2 cellular contexts compared by ENCODE assay signal in the genomic region with DNA sequence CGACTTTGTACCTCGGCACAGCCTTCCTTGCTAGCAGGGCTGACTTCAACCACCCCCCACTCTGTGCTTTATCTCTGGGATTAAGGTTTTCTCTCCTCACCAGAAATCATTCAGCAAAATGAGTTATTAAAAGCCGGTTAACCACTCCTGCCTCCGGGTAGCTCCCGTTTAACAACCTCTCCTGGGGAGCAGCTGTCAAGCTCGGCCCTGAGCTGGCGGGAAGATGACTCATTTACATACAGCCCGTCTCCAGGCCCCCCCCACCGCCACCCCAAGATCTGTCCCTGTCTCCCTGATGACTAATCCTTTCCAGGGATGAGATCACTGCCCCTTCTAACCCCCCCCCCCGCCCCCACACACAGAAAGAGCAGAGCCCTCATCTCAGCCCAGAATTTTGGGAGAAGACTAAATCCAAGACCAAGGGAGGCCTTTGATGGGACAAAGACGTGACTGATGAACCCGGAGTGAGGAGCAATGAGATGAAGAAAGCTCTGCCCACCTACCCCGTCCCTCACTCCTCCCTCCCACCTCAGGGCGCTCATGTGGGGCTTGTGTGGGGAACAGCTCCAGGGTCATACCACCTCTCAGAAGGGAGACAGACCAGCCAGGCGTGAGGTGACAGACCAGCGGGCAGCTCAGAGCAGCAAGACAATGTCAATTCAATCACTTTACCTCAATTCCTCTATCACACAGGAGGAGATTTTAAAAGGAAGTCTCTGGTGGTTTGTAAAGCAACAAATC.
TF ChIP-seq lines count a peak whose summit lies in the region.

No MANE protein-coding gene starts in this region.

TF ChIP-seq in K562, 482 proteins besides CTCF, POLR2A, EP300 and RAD21 (continues in another document):
- TF ChIP-seq LEF1 (IDR thresholded peaks at IDR 0.05) (no peak), POU5F1 (IDR thresholded peaks at IDR 0.05; ENCODE audit: borderline replicate concordance, low read depth, low read length, partially characterized antibody) (no peak), FOXA1 (IDR thresholded peaks at IDR 0.05; ENCODE audit: borderline replicate concordance) (no peak), L3MBTL2 (IDR thresholded peaks at IDR 0.05) (no peak), SIX5 (IDR thresholded peaks at IDR 0.05; ENCODE audit: borderline replicate concordance in 1 of 2, insufficient read depth in 1 of 2, low read depth in 1 of 2, low read length in 2 of 2) (no peak), RFX1 (IDR thresholded peaks at IDR 0.05) (no peak), HMGN3 (IDR thresholded peaks at IDR 0.05; ENCODE audit: borderline replicate concordance, extremely low read depth, insufficient read length, low read depth, low read length) (no peak), MTA1 (IDR thresholded peaks at IDR 0.05; ENCODE audit: borderline replicate concordance) (no peak), XRCC5 (IDR thresholded peaks at IDR 0.05; ENCODE audit: low read depth, low read length) (no peak), HSF4 (CRISPR knock-in tag; IDR thresholded peaks at IDR 0.05; ENCODE audit: borderline replicate concordance) (no peak), ZZZ3 (IDR thresholded peaks at IDR 0.05) (no peak), BCOR (IDR thresholded peaks at IDR 0.05) (no peak), XRCC3 (IDR thresholded peaks at IDR 0.05) (no peak), SLC30A9 (CRISPR knock-in tag; IDR thresholded peaks at IDR 0.05) (no peak), IRF2 (CRISPR knock-in tag; IDR thresholded peaks at IDR 0.05) (no peak), ZNF668 (CRISPR knock-in tag; IDR thresholded peaks at IDR 0.05) (no peak), JUNB (CRISPR knock-in tag; conservative IDR thresholded peaks at IDR 0.05) (0 out of 2 replicates have a peak, but pooled peaks have one; percentile 14), NEUROD1 (IDR thresholded peaks at IDR 0.05; ENCODE audit: borderline replicate concordance, low read depth, low read length, partially characterized antibody) (no peak)
- TF ChIP-seq, protein P1, sequence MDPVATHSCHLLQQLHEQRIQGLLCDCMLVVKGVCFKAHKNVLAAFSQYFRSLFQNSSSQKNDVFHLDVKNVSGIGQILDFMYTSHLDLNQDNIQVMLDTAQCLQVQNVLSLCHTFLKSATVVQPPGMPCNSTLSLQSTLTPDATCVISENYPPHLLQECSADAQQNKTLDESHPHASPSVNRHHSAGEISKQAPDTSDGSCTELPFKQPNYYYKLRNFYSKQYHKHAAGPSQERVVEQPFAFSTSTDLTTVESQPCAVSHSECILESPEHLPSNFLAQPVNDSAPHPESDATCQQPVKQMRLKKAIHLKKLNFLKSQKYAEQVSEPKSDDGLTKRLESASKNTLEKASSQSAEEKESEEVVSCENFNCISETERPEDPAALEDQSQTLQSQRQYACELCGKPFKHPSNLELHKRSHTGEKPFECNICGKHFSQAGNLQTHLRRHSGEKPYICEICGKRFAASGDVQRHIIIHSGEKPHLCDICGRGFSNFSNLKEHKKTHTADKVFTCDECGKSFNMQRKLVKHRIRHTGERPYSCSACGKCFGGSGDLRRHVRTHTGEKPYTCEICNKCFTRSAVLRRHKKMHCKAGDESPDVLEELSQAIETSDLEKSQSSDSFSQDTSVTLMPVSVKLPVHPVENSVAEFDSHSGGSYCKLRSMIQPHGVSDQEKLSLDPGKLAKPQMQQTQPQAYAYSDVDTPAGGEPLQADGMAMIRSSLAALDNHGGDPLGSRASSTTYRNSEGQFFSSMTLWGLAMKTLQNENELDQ (CRISPR knock-in tag; IDR thresholded peaks at IDR 0.05; ENCODE audit: borderline replicate concordance) = no peak
- TF ChIP-seq, protein P2, sequence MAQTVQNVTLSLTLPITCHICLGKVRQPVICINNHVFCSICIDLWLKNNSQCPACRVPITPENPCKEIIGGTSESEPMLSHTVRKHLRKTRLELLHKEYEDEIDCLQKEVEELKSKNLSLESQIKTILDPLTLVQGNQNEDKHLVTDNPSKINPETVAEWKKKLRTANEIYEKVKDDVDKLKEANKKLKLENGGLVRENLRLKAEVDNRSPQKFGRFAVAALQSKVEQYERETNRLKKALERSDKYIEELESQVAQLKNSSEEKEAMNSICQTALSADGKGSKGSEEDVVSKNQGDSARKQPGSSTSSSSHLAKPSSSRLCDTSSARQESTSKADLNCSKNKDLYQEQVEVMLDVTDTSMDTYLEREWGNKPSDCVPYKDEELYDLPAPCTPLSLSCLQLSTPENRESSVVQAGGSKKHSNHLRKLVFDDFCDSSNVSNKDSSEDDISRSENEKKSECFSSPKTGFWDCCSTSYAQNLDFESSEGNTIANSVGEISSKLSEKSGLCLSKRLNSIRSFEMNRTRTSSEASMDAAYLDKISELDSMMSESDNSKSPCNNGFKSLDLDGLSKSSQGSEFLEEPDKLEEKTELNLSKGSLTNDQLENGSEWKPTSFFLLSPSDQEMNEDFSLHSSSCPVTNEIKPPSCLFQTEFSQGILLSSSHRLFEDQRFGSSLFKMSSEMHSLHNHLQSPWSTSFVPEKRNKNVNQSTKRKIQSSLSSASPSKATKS (CRISPR knock-in tag; IDR thresholded peaks at IDR 0.05) = no peak
- TF ChIP-seq, protein P3, sequence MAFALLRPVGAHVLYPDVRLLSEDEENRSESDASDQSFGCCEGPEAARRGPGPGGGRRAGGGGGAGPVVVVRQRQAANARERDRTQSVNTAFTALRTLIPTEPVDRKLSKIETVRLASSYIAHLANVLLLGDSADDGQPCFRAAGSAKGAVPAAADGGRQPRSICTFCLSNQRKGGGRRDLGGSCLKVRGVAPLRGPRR (CRISPR knock-in tag; IDR thresholded peaks at IDR 0.05) = no peak
- TF ChIP-seq, protein P4, sequence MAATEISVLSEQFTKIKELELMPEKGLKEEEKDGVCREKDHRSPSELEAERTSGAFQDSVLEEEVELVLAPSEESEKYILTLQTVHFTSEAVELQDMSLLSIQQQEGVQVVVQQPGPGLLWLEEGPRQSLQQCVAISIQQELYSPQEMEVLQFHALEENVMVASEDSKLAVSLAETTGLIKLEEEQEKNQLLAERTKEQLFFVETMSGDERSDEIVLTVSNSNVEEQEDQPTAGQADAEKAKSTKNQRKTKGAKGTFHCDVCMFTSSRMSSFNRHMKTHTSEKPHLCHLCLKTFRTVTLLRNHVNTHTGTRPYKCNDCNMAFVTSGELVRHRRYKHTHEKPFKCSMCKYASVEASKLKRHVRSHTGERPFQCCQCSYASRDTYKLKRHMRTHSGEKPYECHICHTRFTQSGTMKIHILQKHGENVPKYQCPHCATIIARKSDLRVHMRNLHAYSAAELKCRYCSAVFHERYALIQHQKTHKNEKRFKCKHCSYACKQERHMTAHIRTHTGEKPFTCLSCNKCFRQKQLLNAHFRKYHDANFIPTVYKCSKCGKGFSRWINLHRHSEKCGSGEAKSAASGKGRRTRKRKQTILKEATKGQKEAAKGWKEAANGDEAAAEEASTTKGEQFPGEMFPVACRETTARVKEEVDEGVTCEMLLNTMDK (IDR thresholded peaks at IDR 0.05; ENCODE audit: borderline replicate concordance, insufficient read depth, low read depth, low read length, poor library complexity, severe bottlenecking) = no peak

TF ChIP-seq in HepG2, 621 proteins besides CTCF, POLR2A, EP300 and RAD21:
- TF ChIP-seq ZNF747 (CRISPR knock-in tag; IDR thresholded peaks at IDR 0.05; ENCODE audit: borderline replicate concordance) (no peak), NCOR1 (IDR thresholded peaks at IDR 0.05; ENCODE audit: borderline replicate concordance, low read length) (no peak), ZFYVE20 (CRISPR knock-in tag; IDR thresholded peaks at IDR 0.05; ENCODE audit: borderline replicate concordance, low read depth) (no peak), ZNF317 (CRISPR knock-in tag; IDR thresholded peaks at IDR 0.05) (no peak), ARNT (IDR thresholded peaks at IDR 0.05) (no peak), AHR (CRISPR knock-in tag; IDR thresholded peaks at IDR 0.05) (no peak), NFRKB (IDR thresholded peaks at IDR 0.05) (no peak), ZNF839 (CRISPR knock-in tag; IDR thresholded peaks at IDR 0.05; ENCODE audit: borderline replicate concordance) (no peak), IRX3 (CRISPR knock-in tag; IDR thresholded peaks at IDR 0.05; ENCODE audit: borderline replicate concordance, low read depth) (no peak)
- TF ChIP-seq, protein P5, sequence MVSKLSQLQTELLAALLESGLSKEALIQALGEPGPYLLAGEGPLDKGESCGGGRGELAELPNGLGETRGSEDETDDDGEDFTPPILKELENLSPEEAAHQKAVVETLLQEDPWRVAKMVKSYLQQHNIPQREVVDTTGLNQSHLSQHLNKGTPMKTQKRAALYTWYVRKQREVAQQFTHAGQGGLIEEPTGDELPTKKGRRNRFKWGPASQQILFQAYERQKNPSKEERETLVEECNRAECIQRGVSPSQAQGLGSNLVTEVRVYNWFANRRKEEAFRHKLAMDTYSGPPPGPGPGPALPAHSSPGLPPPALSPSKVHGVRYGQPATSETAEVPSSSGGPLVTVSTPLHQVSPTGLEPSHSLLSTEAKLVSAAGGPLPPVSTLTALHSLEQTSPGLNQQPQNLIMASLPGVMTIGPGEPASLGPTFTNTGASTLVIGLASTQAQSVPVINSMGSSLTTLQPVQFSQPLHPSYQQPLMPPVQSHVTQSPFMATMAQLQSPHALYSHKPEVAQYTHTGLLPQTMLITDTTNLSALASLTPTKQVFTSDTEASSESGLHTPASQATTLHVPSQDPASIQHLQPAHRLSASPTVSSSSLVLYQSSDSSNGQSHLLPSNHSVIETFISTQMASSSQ (IDR thresholded peaks at IDR 0.05; ENCODE audit: low read depth) = no peak
- TF ChIP-seq, protein P5 (CRISPR knock-in tag; IDR thresholded peaks at IDR 0.05; ENCODE audit: borderline replicate concordance) = no peak
- TF ChIP-seq, protein P6, sequence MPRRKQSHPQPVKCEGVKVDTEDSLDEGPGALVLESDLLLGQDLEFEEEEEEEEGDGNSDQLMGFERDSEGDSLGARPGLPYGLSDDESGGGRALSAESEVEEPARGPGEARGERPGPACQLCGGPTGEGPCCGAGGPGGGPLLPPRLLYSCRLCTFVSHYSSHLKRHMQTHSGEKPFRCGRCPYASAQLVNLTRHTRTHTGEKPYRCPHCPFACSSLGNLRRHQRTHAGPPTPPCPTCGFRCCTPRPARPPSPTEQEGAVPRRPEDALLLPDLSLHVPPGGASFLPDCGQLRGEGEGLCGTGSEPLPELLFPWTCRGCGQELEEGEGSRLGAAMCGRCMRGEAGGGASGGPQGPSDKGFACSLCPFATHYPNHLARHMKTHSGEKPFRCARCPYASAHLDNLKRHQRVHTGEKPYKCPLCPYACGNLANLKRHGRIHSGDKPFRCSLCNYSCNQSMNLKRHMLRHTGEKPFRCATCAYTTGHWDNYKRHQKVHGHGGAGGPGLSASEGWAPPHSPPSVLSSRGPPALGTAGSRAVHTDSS (CRISPR knock-in tag; conservative IDR thresholded peaks at IDR 0.05) = no peak
- TF ChIP-seq, protein P7, sequence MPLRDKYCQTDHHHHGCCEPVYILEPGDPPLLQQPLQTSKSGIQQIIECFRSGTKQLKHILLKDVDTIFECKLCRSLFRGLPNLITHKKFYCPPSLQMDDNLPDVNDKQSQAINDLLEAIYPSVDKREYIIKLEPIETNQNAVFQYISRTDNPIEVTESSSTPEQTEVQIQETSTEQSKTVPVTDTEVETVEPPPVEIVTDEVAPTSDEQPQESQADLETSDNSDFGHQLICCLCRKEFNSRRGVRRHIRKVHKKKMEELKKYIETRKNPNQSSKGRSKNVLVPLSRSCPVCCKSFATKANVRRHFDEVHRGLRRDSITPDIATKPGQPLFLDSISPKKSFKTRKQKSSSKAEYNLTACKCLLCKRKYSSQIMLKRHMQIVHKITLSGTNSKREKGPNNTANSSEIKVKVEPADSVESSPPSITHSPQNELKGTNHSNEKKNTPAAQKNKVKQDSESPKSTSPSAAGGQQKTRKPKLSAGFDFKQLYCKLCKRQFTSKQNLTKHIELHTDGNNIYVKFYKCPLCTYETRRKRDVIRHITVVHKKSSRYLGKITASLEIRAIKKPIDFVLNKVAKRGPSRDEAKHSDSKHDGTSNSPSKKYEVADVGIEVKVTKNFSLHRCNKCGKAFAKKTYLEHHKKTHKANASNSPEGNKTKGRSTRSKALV (CRISPR knock-in tag; IDR thresholded peaks at IDR 0.05) = no peak
- TF ChIP-seq, protein P8, sequence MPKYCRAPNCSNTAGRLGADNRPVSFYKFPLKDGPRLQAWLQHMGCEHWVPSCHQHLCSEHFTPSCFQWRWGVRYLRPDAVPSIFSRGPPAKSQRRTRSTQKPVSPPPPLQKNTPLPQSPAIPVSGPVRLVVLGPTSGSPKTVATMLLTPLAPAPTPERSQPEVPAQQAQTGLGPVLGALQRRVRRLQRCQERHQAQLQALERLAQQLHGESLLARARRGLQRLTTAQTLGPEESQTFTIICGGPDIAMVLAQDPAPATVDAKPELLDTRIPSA (CRISPR knock-in tag; IDR thresholded peaks at IDR 0.05; ENCODE audit: borderline replicate concordance) = no peak
